ENCODE assay signal across 1 cellular context in the genomic region with DNA sequence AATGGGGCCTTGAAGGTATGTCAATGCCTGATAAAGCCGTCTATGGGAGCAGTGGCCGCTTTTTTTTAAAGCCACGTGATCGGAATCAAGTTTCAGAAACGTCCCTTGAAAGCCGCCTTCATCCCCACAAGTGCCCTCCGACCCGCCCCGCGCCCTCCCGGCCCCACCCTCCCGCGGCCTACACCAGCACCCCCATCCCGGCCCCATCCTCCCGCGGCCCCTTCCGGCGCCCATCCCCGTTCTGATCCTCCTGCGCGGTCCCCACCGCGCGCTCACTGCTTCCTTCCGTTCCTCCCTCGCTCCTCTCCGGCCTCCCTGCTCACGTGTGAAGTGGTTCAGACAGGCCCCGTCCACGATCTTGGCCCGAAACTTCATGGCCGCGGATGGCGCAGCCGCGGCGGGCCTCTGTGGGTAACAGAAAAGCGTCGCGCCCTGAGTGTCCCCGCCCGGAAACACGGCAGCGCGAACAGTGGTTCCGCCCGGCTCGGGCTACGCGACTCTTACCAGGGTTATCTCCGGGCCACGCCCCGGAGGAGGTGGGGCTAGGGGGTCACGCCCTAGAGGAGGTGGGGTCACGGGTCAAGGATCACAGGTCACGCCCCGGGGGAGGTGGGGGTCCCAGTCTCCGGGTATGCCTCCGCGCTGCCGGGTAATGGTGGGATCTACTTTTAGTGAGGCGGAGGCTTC.
TF ChIP-seq lines count a peak whose summit lies in the region.

HUS1 (minus strand) TSS at position 471 of the 687 bp plus-strand sequence; CDS start at position 375, 96 bp downstream.

TF ChIP-seq in HepG2, 621 proteins besides CTCF, POLR2A, EP300 and RAD21 (continued from another document and continues in another):
- TF ChIP-seq ZGPAT (CRISPR knock-in tag; IDR thresholded peaks at IDR 0.05) (peak; percentile 92), CREB1 (IDR thresholded peaks at IDR 0.05) (peak; percentile 62), CREB1 (CRISPR knock-in tag; IDR thresholded peaks at IDR 0.05) (peak; percentile 83), ZNF839 (CRISPR knock-in tag; IDR thresholded peaks at IDR 0.05; ENCODE audit: borderline replicate concordance) (peak; percentile 87), ZNF737 (CRISPR knock-in tag; IDR thresholded peaks at IDR 0.05; ENCODE audit: borderline replicate concordance) (no peak), ZNF761 (CRISPR knock-in tag; conservative IDR thresholded peaks at IDR 0.05) (no peak), JUN (CRISPR knock-in tag; IDR thresholded peaks at IDR 0.05) (no peak; the same call in 1 of the 2 replicates), ZKSCAN5 (CRISPR knock-in tag; IDR thresholded peaks at IDR 0.05) (no peak; the same call in 1 of the 2 replicates), HOXA7 (CRISPR knock-in tag; IDR thresholded peaks at IDR 0.05) (no peak), ZKSCAN8 (CRISPR knock-in tag; IDR thresholded peaks at IDR 0.05; ENCODE audit: borderline replicate concordance) (peak; percentile 80; the same call in 1 of the 2 replicates), SSRP1 (CRISPR knock-in tag; IDR thresholded peaks at IDR 0.05) (no peak; the same call in 1 of the 2 replicates), ZNF12 (CRISPR knock-in tag; IDR thresholded peaks at IDR 0.05) (peak; percentile 59; the same call in 1 of the 2 replicates), SOX13 (IDR thresholded peaks at IDR 0.05) (no peak), SOX13 (CRISPR knock-in tag; conservative IDR thresholded peaks at IDR 0.05 in 1 of 2, IDR thresholded peaks at IDR 0.05 in 1 of 2) (peak in 1 of 2 experiments; percentile 59; a peak in 2 of 4 replicates), KDM2A (CRISPR knock-in tag; IDR thresholded peaks at IDR 0.05; ENCODE audit: borderline replicate concordance, low read depth) (peak; percentile 98), IKZF1 (IDR thresholded peaks at IDR 0.05) (no peak), ZNF75D (CRISPR knock-in tag; IDR thresholded peaks at IDR 0.05; ENCODE audit: borderline replicate concordance) (no peak), ZNF326 (CRISPR knock-in tag; IDR thresholded peaks at IDR 0.05; ENCODE audit: borderline replicate concordance) (no peak), ESRRA (CRISPR knock-in tag; IDR thresholded peaks at IDR 0.05; ENCODE audit: low read depth) (peak; percentile 95), GATAD1 (CRISPR knock-in tag; IDR thresholded peaks at IDR 0.05) (peak; percentile 94), ZNF616 (CRISPR knock-in tag; IDR thresholded peaks at IDR 0.05; ENCODE audit: low read depth) (no peak), MTERF4 (CRISPR knock-in tag; IDR thresholded peaks at IDR 0.05) (peak; percentile 66; the same call in 1 of the 2 replicates), SOX6 (IDR thresholded peaks at IDR 0.05) (no peak), SOX6 (CRISPR knock-in tag; IDR thresholded peaks at IDR 0.05) (peak; percentile 84), ZNF709 (CRISPR knock-in tag; IDR thresholded peaks at IDR 0.05) (0 out of 2 replicates have a peak, but pooled peaks have one; percentile 46), PHF8 (CRISPR knock-in tag; IDR thresholded peaks at IDR 0.05) (peak; percentile 99), GATA4 (IDR thresholded peaks at IDR 0.05; ENCODE audit: borderline replicate concordance, low read depth) (peak; percentile 54; the same call in 1 of the 2 replicates), JUND (CRISPR knock-in tag; IDR thresholded peaks at IDR 0.05) (peak; percentile 49; the same call in 1 of the 2 replicates), ZC3H4 (CRISPR knock-in tag; IDR thresholded peaks at IDR 0.05; ENCODE audit: borderline replicate concordance) (no peak), KDM3A (CRISPR knock-in tag; IDR thresholded peaks at IDR 0.05; ENCODE audit: low read depth) (peak; percentile 86), ERF (CRISPR knock-in tag; IDR thresholded peaks at IDR 0.05) (peak; percentile 79), ATF1 (CRISPR knock-in tag; IDR thresholded peaks at IDR 0.05) (no peak)
- TF ChIP-seq, protein P1, sequence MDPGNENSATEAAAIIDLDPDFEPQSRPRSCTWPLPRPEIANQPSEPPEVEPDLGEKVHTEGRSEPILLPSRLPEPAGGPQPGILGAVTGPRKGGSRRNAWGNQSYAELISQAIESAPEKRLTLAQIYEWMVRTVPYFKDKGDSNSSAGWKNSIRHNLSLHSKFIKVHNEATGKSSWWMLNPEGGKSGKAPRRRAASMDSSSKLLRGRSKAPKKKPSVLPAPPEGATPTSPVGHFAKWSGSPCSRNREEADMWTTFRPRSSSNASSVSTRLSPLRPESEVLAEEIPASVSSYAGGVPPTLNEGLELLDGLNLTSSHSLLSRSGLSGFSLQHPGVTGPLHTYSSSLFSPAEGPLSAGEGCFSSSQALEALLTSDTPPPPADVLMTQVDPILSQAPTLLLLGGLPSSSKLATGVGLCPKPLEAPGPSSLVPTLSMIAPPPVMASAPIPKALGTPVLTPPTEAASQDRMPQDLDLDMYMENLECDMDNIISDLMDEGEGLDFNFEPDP (CRISPR knock-in tag; conservative IDR thresholded peaks at IDR 0.05) = no peak
- TF ChIP-seq, protein P2, sequence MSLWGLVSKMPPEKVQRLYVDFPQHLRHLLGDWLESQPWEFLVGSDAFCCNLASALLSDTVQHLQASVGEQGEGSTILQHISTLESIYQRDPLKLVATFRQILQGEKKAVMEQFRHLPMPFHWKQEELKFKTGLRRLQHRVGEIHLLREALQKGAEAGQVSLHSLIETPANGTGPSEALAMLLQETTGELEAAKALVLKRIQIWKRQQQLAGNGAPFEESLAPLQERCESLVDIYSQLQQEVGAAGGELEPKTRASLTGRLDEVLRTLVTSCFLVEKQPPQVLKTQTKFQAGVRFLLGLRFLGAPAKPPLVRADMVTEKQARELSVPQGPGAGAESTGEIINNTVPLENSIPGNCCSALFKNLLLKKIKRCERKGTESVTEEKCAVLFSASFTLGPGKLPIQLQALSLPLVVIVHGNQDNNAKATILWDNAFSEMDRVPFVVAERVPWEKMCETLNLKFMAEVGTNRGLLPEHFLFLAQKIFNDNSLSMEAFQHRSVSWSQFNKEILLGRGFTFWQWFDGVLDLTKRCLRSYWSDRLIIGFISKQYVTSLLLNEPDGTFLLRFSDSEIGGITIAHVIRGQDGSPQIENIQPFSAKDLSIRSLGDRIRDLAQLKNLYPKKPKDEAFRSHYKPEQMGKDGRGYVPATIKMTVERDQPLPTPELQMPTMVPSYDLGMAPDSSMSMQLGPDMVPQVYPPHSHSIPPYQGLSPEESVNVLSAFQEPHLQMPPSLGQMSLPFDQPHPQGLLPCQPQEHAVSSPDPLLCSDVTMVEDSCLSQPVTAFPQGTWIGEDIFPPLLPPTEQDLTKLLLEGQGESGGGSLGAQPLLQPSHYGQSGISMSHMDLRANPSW (CRISPR knock-in tag; IDR thresholded peaks at IDR 0.05; ENCODE audit: borderline replicate concordance) = no peak
- TF ChIP-seq, protein P3, sequence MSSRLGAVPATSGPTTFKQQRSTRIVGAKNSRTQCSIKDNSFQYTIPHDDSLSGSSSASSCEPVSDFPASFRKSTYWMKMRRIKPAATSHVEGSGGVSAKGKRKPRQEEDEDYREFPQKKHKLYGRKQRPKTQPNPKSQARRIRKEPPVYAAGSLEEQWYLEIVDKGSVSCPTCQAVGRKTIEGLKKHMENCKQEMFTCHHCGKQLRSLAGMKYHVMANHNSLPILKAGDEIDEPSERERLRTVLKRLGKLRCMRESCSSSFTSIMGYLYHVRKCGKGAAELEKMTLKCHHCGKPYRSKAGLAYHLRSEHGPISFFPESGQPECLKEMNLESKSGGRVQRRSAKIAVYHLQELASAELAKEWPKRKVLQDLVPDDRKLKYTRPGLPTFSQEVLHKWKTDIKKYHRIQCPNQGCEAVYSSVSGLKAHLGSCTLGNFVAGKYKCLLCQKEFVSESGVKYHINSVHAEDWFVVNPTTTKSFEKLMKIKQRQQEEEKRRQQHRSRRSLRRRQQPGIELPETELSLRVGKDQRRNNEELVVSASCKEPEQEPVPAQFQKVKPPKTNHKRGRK (CRISPR knock-in tag; IDR thresholded peaks at IDR 0.05) = no peak
- TF ChIP-seq, protein P4, sequence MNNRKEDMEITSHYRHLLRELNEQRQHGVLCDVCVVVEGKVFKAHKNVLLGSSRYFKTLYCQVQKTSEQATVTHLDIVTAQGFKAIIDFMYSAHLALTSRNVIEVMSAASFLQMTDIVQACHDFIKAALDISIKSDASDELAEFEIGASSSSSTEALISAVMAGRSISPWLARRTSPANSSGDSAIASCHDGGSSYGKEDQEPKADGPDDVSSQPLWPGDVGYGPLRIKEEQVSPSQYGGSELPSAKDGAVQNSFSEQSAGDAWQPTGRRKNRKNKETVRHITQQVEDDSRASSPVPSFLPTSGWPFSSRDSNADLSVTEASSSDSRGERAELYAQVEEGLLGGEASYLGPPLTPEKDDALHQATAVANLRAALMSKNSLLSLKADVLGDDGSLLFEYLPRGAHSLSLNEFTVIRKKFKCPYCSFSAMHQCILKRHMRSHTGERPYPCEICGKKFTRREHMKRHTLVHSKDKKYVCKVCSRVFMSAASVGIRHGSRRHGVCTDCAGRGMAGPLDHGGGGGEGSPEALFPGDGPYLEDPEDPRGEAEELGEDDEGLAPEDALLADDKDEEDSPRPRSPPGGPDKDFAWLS (CRISPR knock-in tag; IDR thresholded peaks at IDR 0.05; ENCODE audit: borderline replicate concordance) = peak; percentile 60; the same call in 1 of the 2 replicates
- TF ChIP-seq, protein P5, sequence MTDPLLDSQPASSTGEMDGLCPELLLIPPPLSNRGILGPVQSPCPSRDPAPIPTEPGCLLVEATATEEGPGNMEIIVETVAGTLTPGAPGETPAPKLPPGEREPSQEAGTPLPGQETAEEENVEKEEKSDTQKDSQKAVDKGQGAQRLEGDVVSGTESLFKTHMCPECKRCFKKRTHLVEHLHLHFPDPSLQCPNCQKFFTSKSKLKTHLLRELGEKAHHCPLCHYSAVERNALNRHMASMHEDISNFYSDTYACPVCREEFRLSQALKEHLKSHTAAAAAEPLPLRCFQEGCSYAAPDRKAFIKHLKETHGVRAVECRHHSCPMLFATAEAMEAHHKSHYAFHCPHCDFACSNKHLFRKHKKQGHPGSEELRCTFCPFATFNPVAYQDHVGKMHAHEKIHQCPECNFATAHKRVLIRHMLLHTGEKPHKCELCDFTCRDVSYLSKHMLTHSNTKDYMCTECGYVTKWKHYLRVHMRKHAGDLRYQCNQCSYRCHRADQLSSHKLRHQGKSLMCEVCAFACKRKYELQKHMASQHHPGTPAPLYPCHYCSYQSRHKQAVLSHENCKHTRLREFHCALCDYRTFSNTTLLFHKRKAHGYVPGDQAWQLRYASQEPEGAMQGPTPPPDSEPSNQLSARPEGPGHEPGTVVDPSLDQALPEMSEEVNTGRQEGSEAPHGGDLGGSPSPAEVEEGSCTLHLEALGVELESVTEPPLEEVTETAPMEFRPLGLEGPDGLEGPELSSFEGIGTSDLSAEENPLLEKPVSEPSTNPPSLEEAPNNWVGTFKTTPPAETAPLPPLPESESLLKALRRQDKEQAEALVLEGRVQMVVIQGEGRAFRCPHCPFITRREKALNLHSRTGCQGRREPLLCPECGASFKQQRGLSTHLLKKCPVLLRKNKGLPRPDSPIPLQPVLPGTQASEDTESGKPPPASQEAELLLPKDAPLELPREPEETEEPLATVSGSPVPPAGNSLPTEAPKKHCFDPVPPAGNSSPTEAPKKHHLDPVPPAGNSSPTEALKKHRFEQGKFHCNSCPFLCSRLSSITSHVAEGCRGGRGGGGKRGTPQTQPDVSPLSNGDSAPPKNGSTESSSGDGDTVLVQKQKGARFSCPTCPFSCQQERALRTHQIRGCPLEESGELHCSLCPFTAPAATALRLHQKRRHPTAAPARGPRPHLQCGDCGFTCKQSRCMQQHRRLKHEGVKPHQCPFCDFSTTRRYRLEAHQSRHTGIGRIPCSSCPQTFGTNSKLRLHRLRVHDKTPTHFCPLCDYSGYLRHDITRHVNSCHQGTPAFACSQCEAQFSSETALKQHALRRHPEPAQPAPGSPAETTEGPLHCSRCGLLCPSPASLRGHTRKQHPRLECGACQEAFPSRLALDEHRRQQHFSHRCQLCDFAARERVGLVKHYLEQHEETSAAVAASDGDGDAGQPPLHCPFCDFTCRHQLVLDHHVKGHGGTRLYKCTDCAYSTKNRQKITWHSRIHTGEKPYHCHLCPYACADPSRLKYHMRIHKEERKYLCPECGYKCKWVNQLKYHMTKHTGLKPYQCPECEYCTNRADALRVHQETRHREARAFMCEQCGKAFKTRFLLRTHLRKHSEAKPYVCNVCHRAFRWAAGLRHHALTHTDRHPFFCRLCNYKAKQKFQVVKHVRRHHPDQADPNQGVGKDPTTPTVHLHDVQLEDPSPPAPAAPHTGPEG (CRISPR knock-in tag; IDR thresholded peaks at IDR 0.05) = peak; percentile 77; the same call in 1 of the 2 replicates
